Comparison of ENCODE assay signal across 1 cellular context in the genomic region with DNA sequence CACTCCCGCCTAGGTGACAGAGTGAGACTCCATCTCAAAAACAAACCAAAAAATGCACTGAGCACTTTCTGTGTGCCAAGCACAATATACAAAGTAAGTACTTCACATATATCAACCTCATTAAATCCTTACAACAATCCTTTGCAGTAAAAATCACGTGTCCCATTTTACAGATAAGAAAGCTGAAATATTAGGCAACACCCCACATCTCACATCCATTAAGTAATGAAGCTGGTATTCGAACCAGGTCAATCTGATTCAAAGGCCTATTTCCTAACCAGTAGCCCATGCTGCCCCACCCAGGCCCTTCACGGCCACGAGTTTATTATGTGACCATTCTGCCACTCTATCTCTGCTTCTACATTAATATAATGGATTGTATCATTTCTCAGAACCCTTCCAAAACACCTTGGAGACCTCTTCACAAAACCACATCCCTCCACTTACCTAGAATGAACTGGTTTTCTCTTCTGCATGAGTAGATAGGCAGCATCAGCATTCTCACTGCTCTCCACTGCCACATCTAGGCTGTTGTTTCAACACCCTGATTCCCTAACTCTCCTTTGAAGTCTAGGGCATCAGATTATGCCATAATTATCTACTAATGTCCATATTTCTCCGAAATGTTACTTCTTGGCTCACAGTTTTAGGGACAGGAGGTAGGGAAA.
TF ChIP-seq lines count a peak whose summit lies in the region.

No MANE protein-coding gene starts in this region.

TF ChIP-seq in HEK293, 187 proteins besides CTCF, POLR2A, EP300 and RAD21 (continued from another document):
- TF ChIP-seq, protein P1, sequence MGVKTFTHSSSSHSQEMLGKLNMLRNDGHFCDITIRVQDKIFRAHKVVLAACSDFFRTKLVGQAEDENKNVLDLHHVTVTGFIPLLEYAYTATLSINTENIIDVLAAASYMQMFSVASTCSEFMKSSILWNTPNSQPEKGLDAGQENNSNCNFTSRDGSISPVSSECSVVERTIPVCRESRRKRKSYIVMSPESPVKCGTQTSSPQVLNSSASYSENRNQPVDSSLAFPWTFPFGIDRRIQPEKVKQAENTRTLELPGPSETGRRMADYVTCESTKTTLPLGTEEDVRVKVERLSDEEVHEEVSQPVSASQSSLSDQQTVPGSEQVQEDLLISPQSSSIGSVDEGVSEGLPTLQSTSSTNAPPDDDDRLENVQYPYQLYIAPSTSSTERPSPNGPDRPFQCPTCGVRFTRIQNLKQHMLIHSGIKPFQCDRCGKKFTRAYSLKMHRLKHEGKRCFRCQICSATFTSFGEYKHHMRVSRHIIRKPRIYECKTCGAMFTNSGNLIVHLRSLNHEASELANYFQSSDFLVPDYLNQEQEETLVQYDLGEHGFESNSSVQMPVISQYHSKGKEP (tag by site-specific recombination; IDR thresholded peaks at IDR 0.05): peak; percentile 23; the same call in 1 of the 2 replicates
- TF ChIP-seq ZXDB (tag by site-specific recombination; IDR thresholded peaks at IDR 0.05) (peak; percentile 55; the same call in 1 of the 2 replicates), KLF1 (tag by site-specific recombination; IDR thresholded peaks at IDR 0.05) (0 out of 2 replicates have a peak, but pooled peaks have one; percentile 55), ZNF529 (tag by site-specific recombination; IDR thresholded peaks at IDR 0.05; ENCODE audit: insufficient replicate concordance) (no peak), ZNF621 (tag by site-specific recombination; IDR thresholded peaks at IDR 0.05) (no peak), ZNF777 (tag by site-specific recombination; IDR thresholded peaks at IDR 0.05; ENCODE audit: borderline replicate concordance) (no peak)
- TF ChIP-seq, protein P2, sequence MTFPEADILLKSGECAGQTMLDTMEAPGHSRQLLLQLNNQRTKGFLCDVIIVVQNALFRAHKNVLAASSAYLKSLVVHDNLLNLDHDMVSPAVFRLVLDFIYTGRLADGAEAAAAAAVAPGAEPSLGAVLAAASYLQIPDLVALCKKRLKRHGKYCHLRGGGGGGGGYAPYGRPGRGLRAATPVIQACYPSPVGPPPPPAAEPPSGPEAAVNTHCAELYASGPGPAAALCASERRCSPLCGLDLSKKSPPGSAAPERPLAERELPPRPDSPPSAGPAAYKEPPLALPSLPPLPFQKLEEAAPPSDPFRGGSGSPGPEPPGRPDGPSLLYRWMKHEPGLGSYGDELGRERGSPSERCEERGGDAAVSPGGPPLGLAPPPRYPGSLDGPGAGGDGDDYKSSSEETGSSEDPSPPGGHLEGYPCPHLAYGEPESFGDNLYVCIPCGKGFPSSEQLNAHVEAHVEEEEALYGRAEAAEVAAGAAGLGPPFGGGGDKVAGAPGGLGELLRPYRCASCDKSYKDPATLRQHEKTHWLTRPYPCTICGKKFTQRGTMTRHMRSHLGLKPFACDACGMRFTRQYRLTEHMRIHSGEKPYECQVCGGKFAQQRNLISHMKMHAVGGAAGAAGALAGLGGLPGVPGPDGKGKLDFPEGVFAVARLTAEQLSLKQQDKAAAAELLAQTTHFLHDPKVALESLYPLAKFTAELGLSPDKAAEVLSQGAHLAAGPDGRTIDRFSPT (tag by site-specific recombination; IDR thresholded peaks at IDR 0.05): no peak
